In the genomic region with DNA sequence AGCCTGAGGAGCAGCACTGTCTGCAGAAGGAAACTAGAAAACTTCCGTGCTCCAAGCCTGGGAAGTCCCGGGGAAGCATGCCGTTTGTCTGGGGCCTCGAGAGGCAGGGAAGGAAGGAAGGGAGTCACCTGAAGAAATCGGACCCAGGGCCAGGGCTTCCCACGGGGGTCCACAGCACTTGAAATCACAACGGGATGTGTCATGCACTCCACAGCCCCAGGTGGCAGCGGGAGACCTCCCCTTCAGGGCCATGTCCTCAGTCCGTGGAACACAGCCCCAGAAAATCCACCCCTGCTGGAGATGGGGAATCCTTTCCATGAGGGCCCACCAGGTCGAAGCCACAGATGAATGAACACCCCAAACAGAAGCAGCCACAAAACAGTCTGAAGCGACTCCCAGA, we compare ENCODE assay signal across 18 cellular contexts.
DNase-seq lines count a peak whose midpoint lies in the region; ATAC-seq, FAIRE-seq and TF ChIP-seq lines count a peak whose summit lies in the region.
"Had no signal": no experiment of that assay in that cellular context is flagged by ENCODE, and none has a peak within 500 bp of the region (broad histone marks: within the 10 kb centered on the region; RNA-seq: fewer than 3 reads in every experiment).

No MANE protein-coding gene starts in this region.

- H3K23ac ChIP-seq in H1 (ENCODE audit: insufficient read length) (no peak overlapping the region), neuronal stem cell (ENCODE audit: low read depth, low read length, poor library complexity) (no peak overlapping the region)

- H2BK5ac ChIP-seq in H1 (ENCODE audit: low read depth, low read length) (0 out of 2 replicates have a peak overlapping the region, but pooled peaks have one; percentile 35), neuronal stem cell (ENCODE audit: low read length) (no peak overlapping the region)

- H3K79me2 ChIP-seq in H1 (ENCODE audit: control insufficient read depth in 1 of 2, insufficient read depth in 2 of 2, low read length in 2 of 2) = no peaks in the 10 kb centered on the region

- H2BK15ac ChIP-seq in H1 (ENCODE audit: low read length) = no peak overlapping the region
- peak overlapping the region; percentile 3 for H2BK15ac ChIP-seq in neuronal stem cell (ENCODE audit: low read length)

- H3K18ac ChIP-seq in H1 (ENCODE audit: extremely low read depth, low read length) (no peak overlapping the region; the same call in 1 of the 2 replicates), neuronal stem cell (ENCODE audit: low read length) (peak overlapping the region; percentile 78)

- H3K4me2 ChIP-seq in BLaER1 treated with 17β-estradiol and CSF1 and Interleukin-3, amounts not matched to agents 10 nM and 100 nM = peak overlapping the region in 6 of 11 experiments; percentile 30 to 52 (median 38); a peak in 11 of 22 replicates
- H3K4me2 ChIP-seq in H1 (ENCODE audit: insufficient read depth in 1 of 2, low read depth in 2 of 2, low read length in 2 of 2) (no peak overlapping the region), neuronal stem cell (ENCODE audit: insufficient read depth, low read length, poor library complexity, severe bottlenecking) (no peak overlapping the region)

- H3K23me2 ChIP-seq in H1 (ENCODE audit: low read depth, low read length) = no peaks in the 10 kb centered on the region

- H3K27me3 ChIP-seq in BLaER1 treated with 17β-estradiol and CSF1 and Interleukin-3, amounts not matched to agents 10 nM and 100 nM = no peaks in the 10 kb centered on the region
- H3K27me3 ChIP-seq in H1 (replicated peaks in 1 of 4; ENCODE audit: control insufficient read depth in 3 of 4, extremely low read depth in 1 of 4, insufficient read depth in 3 of 4, low read length in 3 of 4) (no peaks in the 10 kb centered on the region), neuronal stem cell (ENCODE audit: control insufficient read depth in 3 of 3, insufficient read depth in 3 of 3, low read depth in 1 of 3, low read length in 3 of 3) (no peaks in the 10 kb centered on the region)

- no peak overlapping the region for H3K56ac ChIP-seq in H1 (replicated peaks; ENCODE audit: insufficient read length, low read depth, low read length)

- H4K91ac ChIP-seq in H1 (replicated peaks; ENCODE audit: insufficient read length, low read length) (peak overlapping the region; percentile 17), neuronal stem cell (ENCODE audit: low read depth, low read length, poor library complexity) (no peak overlapping the region)

- H3K27ac ChIP-seq in BLaER1 treated with 17β-estradiol and CSF1 and Interleukin-3, amounts not matched to agents 10 nM and 100 nM = no peak overlapping the region; a peak in 1 of 22 replicates
- H3K27ac ChIP-seq in H1 (ENCODE audit: low read depth, low read length) (no peak overlapping the region), neuronal stem cell (replicated peaks; ENCODE audit: low read length) (no peak overlapping the region)

- H4K20me1 ChIP-seq in BLaER1 treated with 17β-estradiol and CSF1 and Interleukin-3, amounts not matched to agents 10 nM and 100 nM = peaks cover 0 to 43% (median 13%) of the 10 kb centered on the region in 11 experiments; a peak in 13 of 22 replicates
- H4K20me1 ChIP-seq in H1 (replicated peaks in 1 of 2; ENCODE audit: control insufficient read depth in 1 of 2, insufficient read depth in 2 of 2, low read length in 2 of 2) = no peaks in the 10 kb centered on the region

- no peaks in the 10 kb centered on the region for H3K27me3 Mint-ChIP-seq in activated naive CD8-positive, alpha-beta T cell treated with anti-CD3 and anti-CD28 coated beads for 36 hours
- H3K27me3 Mint-ChIP-seq: CD4-positive, alpha-beta T cell had no signal

- H2AK5ac ChIP-seq in H1 (ENCODE audit: low read depth, low read length) = no peak overlapping the region
- peak overlapping the region; percentile 60 for H2AK5ac ChIP-seq in neuronal stem cell (ENCODE audit: low read depth, low read length)

- H2BK20ac ChIP-seq in H1 (ENCODE audit: low read length) = no peak overlapping the region

- no peak for TF ChIP-seq EP300 in H1 (IDR thresholded peaks at IDR 0.05; ENCODE audit: borderline replicate concordance in 1 of 2, low read depth in 2 of 2, low read length in 2 of 2)

- no peak for ATAC-seq in HG03565 (IDR thresholded peaks at IDR 0.05; ENCODE audit: unreplicated experiment)
- ATAC-seq: GM12878 had no signal

- H2BK12ac ChIP-seq in H1 (ENCODE audit: low read depth, low read length) (0 out of 2 replicates have a peak overlapping the region, but pooled peaks have one; percentile 87), neuronal stem cell (ENCODE audit: low read length) (no peak overlapping the region)

- CTCF ChIA-PET in H1 (lab: Charles Lee; ENCODE audit: partially characterized antibody) = interaction anchor here (0.6 to 1.3 kb wide), 4 partner anchors 48 to 375 kb away, joined by 3 to 6 read pairs (median 3); no protein-coding TSS in a partner anchor

- no peak overlapping the region for H3K4me3 Mint-ChIP-seq in activated naive CD8-positive, alpha-beta T cell treated with anti-CD3 and anti-CD28 coated beads for 36 hours
- H3K4me3 Mint-ChIP-seq: CD14-positive monocyte; CD4-positive, alpha-beta T cell; CD8-positive, alpha-beta memory T cell had no signal

- DNase-seq in H1 (ENCODE audit: low read depth in 1 of 2, low spot score in 2 of 2) = no peak
- DNase-seq in neuronal stem cell (ENCODE audit: low spot score) = no peak
- no peak for DNase-seq in activated CD4-positive, alpha-beta T cell treated with anti-CD3 and anti-CD28 coated beads, Interleukin-2, amount 50 U/mL, for 1 hour
- no peak for DNase-seq in activated naive CD8-positive, alpha-beta T cell treated with anti-CD3 and anti-CD28 coated beads for 36 hours
- DNase-seq: CD4-positive, alpha-beta T cell; CD8-positive, alpha-beta memory T cell; DMS 273 treated with DMSO at 0.1 percent for 48 hours; DMS79; EL; GDM1; GOT3; H7; HCEC 1CT had no signal

- H3K79me1 ChIP-seq in H1 (ENCODE audit: low read depth, low read length) (no peaks in the 10 kb centered on the region), neuronal stem cell (ENCODE audit: low read depth, low read length) (no peaks in the 10 kb centered on the region)

- no peak overlapping the region for H3K14ac ChIP-seq in H1 (ENCODE audit: insufficient read length)
- no peak overlapping the region for H3K14ac ChIP-seq in neuronal stem cell (ENCODE audit: low read length)

- H3K9ac ChIP-seq in BLaER1 treated with 17β-estradiol and CSF1 and Interleukin-3, amounts not matched to agents 10 nM and 100 nM = no peak overlapping the region
- H3K9ac ChIP-seq in H1 (replicated peaks in 1 of 4; ENCODE audit: extremely low read depth in 1 of 4, low read depth in 3 of 4, low read length in 3 of 4) (no peak overlapping the region), neuronal stem cell (ENCODE audit: low read depth, low read length, poor library complexity) (no peak overlapping the region)

- no peak overlapping the region for H2AFZ ChIP-seq in H1 (ENCODE audit: low read length)
- H2AFZ ChIP-seq in neuronal stem cell (ENCODE audit: low read length) = no peak overlapping the region

- peaks cover 23 to 56% (median 36%) of the 10 kb centered on the region in 11 experiments; a peak in 20 of 22 replicates for H3K36me3 ChIP-seq in BLaER1 treated with 17β-estradiol and CSF1 and Interleukin-3, amounts not matched to agents 10 nM and 100 nM
- no peaks in the 10 kb centered on the region for H3K36me3 ChIP-seq in H1 (ENCODE audit: control insufficient read depth in 2 of 4, insufficient read depth in 4 of 4, low read length in 3 of 4)
- no peaks in the 10 kb centered on the region for H3K36me3 ChIP-seq in neuronal stem cell (replicated peaks in 1 of 2; ENCODE audit: control insufficient read depth in 2 of 2, insufficient read depth in 2 of 2, low read length in 2 of 2)

- H3K4ac ChIP-seq in H1 (replicated peaks; ENCODE audit: insufficient read length, low read depth, low read length) (no peak overlapping the region), neuronal stem cell (ENCODE audit: low read length) (no peak overlapping the region)

- 87% methylated on average over 11 of the region's 11 CpGs; no CpG with 5 or more reads in 1 of the 2 experiments for WGBS in H1 (ENCODE audit: extremely low coverage in 1 of 2, insufficient coverage in 1 of 2, insufficient read length in 1 of 2, insufficient replicate concordance in 2 of 2, low coverage in 1 of 2, low lambda C conversion rate in 2 of 2, missing lambda C conversion rate in 1 of 2), 2 experiments
- WGBS in neuronal stem cell (ENCODE audit: extremely low coverage in 2 of 2, insufficient read length in 2 of 2, insufficient replicate concordance in 1 of 2), 2 donors = no CpG with 5 or more reads among the region's 11 CpGs

- no peak overlapping the region for H4K5ac ChIP-seq in H1 (ENCODE audit: insufficient read length, low read depth, low read length)

- H2BK120ac ChIP-seq in H1 (replicated peaks; ENCODE audit: low read depth, low read length) (no peak overlapping the region), neuronal stem cell (ENCODE audit: low read depth, low read length) (no peak overlapping the region)

- peak in 1 of 2 experiments; percentile 40; a peak in 2 of 4 replicates for TF ChIP-seq RAD21 in H1 (IDR thresholded peaks at IDR 0.05 in 1 of 2, conservative IDR thresholded peaks at IDR 0.05 in 1 of 2; ENCODE audit: low read depth in 2 of 2, low read length in 2 of 2)

- POLR2A ChIA-PET in H1 (lab: Charles Lee; ENCODE audit: partially characterized antibody) = no interaction called here

- no peak for TF ChIP-seq POLR2A in H1 (IDR thresholded peaks at IDR 0.05; ENCODE audit: control extremely low read depth in 1 of 2, low read depth in 2 of 2, low read length in 2 of 2)

- H3K4me3 ChIP-seq in BLaER1 treated with 17β-estradiol and CSF1 and Interleukin-3, amounts not matched to agents 10 nM and 100 nM = no peak overlapping the region
- H3K4me3 ChIP-seq in H1 (ENCODE audit: extremely low read depth in 1 of 4, insufficient read depth in 2 of 4, low read depth in 3 of 4, low read length in 4 of 4) (no peak overlapping the region), neuronal stem cell (ENCODE audit: low read length in 2 of 2) (no peak overlapping the region)
- H3K4me3 ChIP-seq: GM12878 had no signal

- H3K27ac Mint-ChIP-seq in activated naive CD8-positive, alpha-beta T cell treated with anti-CD3 and anti-CD28 coated beads for 36 hours = no peak overlapping the region
- H3K27ac Mint-ChIP-seq: CD4-positive, alpha-beta T cell had no signal

- no peak for FAIRE-seq in H1 (lab: Jason Lieb, UNC)
- FAIRE-seq: D721Med, GM12878 had no signal

- TF ChIP-seq CTCF in H1 (IDR thresholded peaks at IDR 0.05; ENCODE audit: control extremely low read depth in 1 of 3, insufficient read depth in 1 of 3, low read depth in 1 of 3, low read length in 3 of 3) = no peak

- H3K4me1 Mint-ChIP-seq in activated naive CD8-positive, alpha-beta T cell treated with anti-CD3 and anti-CD28 coated beads for 36 hours = peaks cover 3% of the 10 kb centered on the region

- no peaks in the 10 kb centered on the region for H3K9me3 Mint-ChIP-seq in activated naive CD8-positive, alpha-beta T cell treated with anti-CD3 and anti-CD28 coated beads for 36 hours
- H3K9me3 Mint-ChIP-seq: CD4-positive, alpha-beta T cell had no signal

- H3K4me1 ChIP-seq in BLaER1 treated with 17β-estradiol and CSF1 and Interleukin-3, amounts not matched to agents 10 nM and 100 nM = peaks cover 15 to 47% (median 35%) of the 10 kb centered on the region in 10 experiments
- H3K4me1 ChIP-seq in H1 (replicated peaks in 1 of 4; ENCODE audit: control insufficient read depth in 3 of 4, insufficient read depth in 4 of 4, low read length in 3 of 4) = peaks cover 0 to 7% (median 0%) of the 10 kb centered on the region in 4 experiments; a peak in 3 of 7 replicates
- H3K4me1 ChIP-seq in neuronal stem cell (ENCODE audit: control insufficient read depth in 2 of 2, insufficient read depth in 1 of 2, low read depth in 1 of 2, low read length in 2 of 2) = peaks cover 0 to 8% of the 10 kb centered on the region in 2 donors

- H3K36me3 Mint-ChIP-seq in activated naive CD8-positive, alpha-beta T cell treated with anti-CD3 and anti-CD28 coated beads for 36 hours = peaks cover 12% of the 10 kb centered on the region

- H3K9me3 ChIP-seq in BLaER1 treated with 17β-estradiol and CSF1 and Interleukin-3, amounts not matched to agents 10 nM and 100 nM (replicated peaks in 1 of 11) = no peaks in the 10 kb centered on the region
- H3K9me3 ChIP-seq in H1 (ENCODE audit: insufficient read depth in 2 of 2, low read depth in 1 of 2, low read length in 1 of 2) (no peaks in the 10 kb centered on the region), neuronal stem cell (replicated peaks in 1 of 2; ENCODE audit: control insufficient read depth in 2 of 2, insufficient read depth in 1 of 2, low read depth in 1 of 2, low read length in 2 of 2) (no peaks in the 10 kb centered on the region)

- H4K8ac ChIP-seq in H1 (ENCODE audit: extremely low read depth, insufficient read depth, low read length) (no peak overlapping the region), neuronal stem cell (ENCODE audit: low read depth, low read length) (no peak overlapping the region)

Comparison
In these comparisons a context has a peak if more than half of its experiments do, and no peak if none do; other contexts are left out.
1. H3K4me2 ChIP-seq: peak in BLaER1 treated with 17β-estradiol and CSF1 and Interleukin-3, amounts not matched to agents 10 nM and 100 nM (6 of 11); none in H1 (0 of 2) and neuronal stem cell (single experiment).